ENCODE assay signal across 8 cellular contexts in genomic region chr11:119339581-119340334, GRCh38. TPM values are rescaled to one million over a fixed set of nuclear protein-coding genes. Genes with fewer than 3 reads are reported as not detected.
A peak's percentile ranks its signal among the peaks of the same experiment; 100 is the strongest.
DNase-seq lines count a peak whose midpoint lies in the region; ATAC-seq and TF ChIP-seq lines count a peak whose summit lies in the region.

No MANE protein-coding gene starts in this region.

- H3K27me3 ChIP-seq in CD8-positive, alpha-beta memory T cell (ENCODE audit: insufficient read depth, low read length, poor library complexity, severe bottlenecking): peaks cover 44% of the 10 kb centered on the region
- peaks cover 5% of the 10 kb centered on the region for H3K27me3 ChIP-seq in adipocyte (replicated peaks; ENCODE audit: control insufficient read depth, insufficient read depth, low read length)

- DNase-seq in CD8-positive, alpha-beta memory T cell: no peak
- peak; percentile 88 for DNase-seq in HuH-7 (ENCODE audit: low spot score)
- DNase-seq in adipocyte (ENCODE audit: low read depth): peak; percentile 91
- peak; percentile 86 for DNase-seq in Right ventricle myocardium superior
- peak; percentile 93 for DNase-seq in osteocyte (ENCODE audit: extremely low spot score, unreplicated experiment)
- DNase-seq in NCI-H446 (lab: John Stamatoyannopoulos, UW): no peak
- no peak for DNase-seq in NCI-H510A treated with DMSO at 0.1 percent for 48 hours (lab: John Stamatoyannopoulos, UW)
- DNase-seq in NCI-H2029 treated with DMSO at 0.1 percent for 48 hours (lab: John Stamatoyannopoulos, UW): no peak

- no peaks in the 10 kb centered on the region for H3K9me3 ChIP-seq in CD8-positive, alpha-beta memory T cell (ENCODE audit: low read length)
- no peaks in the 10 kb centered on the region for H3K9me3 ChIP-seq in adipocyte (ENCODE audit: control insufficient read depth, low read length)

- H3K4me3 Mint-ChIP-seq in CD8-positive, alpha-beta memory T cell: peak overlapping the region in 6 of 7 donors; percentile 25 to 75 (median 50)
- H3K4me3 Mint-ChIP-seq in osteocyte (ENCODE audit: unreplicated experiment): peak overlapping the region; percentile 66

- peak; percentile 81 for ATAC-seq in Right ventricle myocardium superior (ENCODE audit: poor library complexity)

- H3K4me3 ChIP-seq in CD8-positive, alpha-beta memory T cell (ENCODE audit: low read length): no peak overlapping the region
- peak overlapping the region; percentile 84 for H3K4me3 ChIP-seq in adipocyte (ENCODE audit: low read length)

- peak overlapping the region; percentile 91 for H3K9ac ChIP-seq in adipocyte (ENCODE audit: low read length)

- peak overlapping the region in 2 of 8 donors; percentile 24 to 27 for H3K27ac Mint-ChIP-seq in CD8-positive, alpha-beta memory T cell
- no peak overlapping the region for H3K27ac Mint-ChIP-seq in osteocyte (ENCODE audit: unreplicated experiment)

- intact Hi-C loops in Right ventricle myocardium superior (cut with DNase I): loop anchor here (5.0 kb wide), 1 partner anchor 38 kb away; no protein-coding TSS in a partner anchor

- TF ChIP-seq CTCF in osteocyte (IDR thresholded peaks at IDR 0.05): peak; percentile 99

- H3K27ac ChIP-seq in CD8-positive, alpha-beta memory T cell (ENCODE audit: low read depth, low read length): no peak overlapping the region

- POLR2A ChIA-PET in CD8-positive, alpha-beta memory T cell (lab: Charles Lee): no interaction called here

- H3K9me3 Mint-ChIP-seq in CD8-positive, alpha-beta memory T cell: no peaks in the 10 kb centered on the region
- H3K9me3 Mint-ChIP-seq in osteocyte (ENCODE audit: unreplicated experiment): no peaks in the 10 kb centered on the region

- H3K27me3 Mint-ChIP-seq in CD8-positive, alpha-beta memory T cell: peaks cover 28 to 47% of the 10 kb centered on the region in 2 donors
- H3K27me3 Mint-ChIP-seq in osteocyte (ENCODE audit: unreplicated experiment): peaks cover 10% of the 10 kb centered on the region

- peaks cover 22 to 46% (median 36%) of the 10 kb centered on the region in 3 donors for H3K4me1 Mint-ChIP-seq in CD8-positive, alpha-beta memory T cell
- peaks cover 44% of the 10 kb centered on the region for H3K4me1 Mint-ChIP-seq in osteocyte (ENCODE audit: unreplicated experiment)

- peaks cover 0 to 15% (median 4%) of the 10 kb centered on the region in 3 donors for H3K36me3 Mint-ChIP-seq in CD8-positive, alpha-beta memory T cell
- H3K36me3 Mint-ChIP-seq in osteocyte (ENCODE audit: unreplicated experiment): no peaks in the 10 kb centered on the region

- H3K36me3 ChIP-seq in CD8-positive, alpha-beta memory T cell (ENCODE audit: insufficient read depth, low read length): no peaks in the 10 kb centered on the region
- no peaks in the 10 kb centered on the region for H3K36me3 ChIP-seq in adipocyte (ENCODE audit: control insufficient read depth, insufficient read depth, low read length, severe bottlenecking)

- CTCF ChIA-PET in CD8-positive, alpha-beta memory T cell (lab: Charles Lee): interaction anchor here (1.2 to 1.3 kb wide), 2 partner anchors 14 to 19 kb away, joined by 3 to 4 read pairs; no protein-coding TSS in a partner anchor

- H3K4me1 ChIP-seq in CD8-positive, alpha-beta memory T cell (ENCODE audit: insufficient read depth, low read length): peaks cover 13% of the 10 kb centered on the region
- peaks cover 52% of the 10 kb centered on the region for H3K4me1 ChIP-seq in adipocyte (ENCODE audit: control insufficient read depth, insufficient read depth, low read length)

RNA-seq across cellular contexts. Expression of gene C1QTNF5, which starts 0.9 kb away (rescaled TPM):
- not detected for total RNA-seq in CD8-positive, alpha-beta memory T cell
- polyA plus RNA-seq in CD8-positive, alpha-beta memory T cell: not detected
- 15.1 TPM for total RNA-seq in Right ventricle myocardium superior
- total RNA-seq in osteocyte: 8.4 and 9.3 TPM in 2 replicates

RNA-seq across cellular contexts. Expression of gene RNF26, which starts 5.4 kb away (rescaled TPM):
- total RNA-seq in CD8-positive, alpha-beta memory T cell: 10 to 100 TPM; 33.2 to 34.8 TPM
- polyA plus RNA-seq in CD8-positive, alpha-beta memory T cell: 46.1 TPM
- total RNA-seq in Right ventricle myocardium superior: 12.9 TPM
- 28.9 and 30.2 TPM in 2 replicates for total RNA-seq in osteocyte

RNA-seq across cellular contexts. Expression of gene MFRP, which starts 6.7 kb away (rescaled TPM):
- not detected for total RNA-seq in CD8-positive, alpha-beta memory T cell
- polyA plus RNA-seq in CD8-positive, alpha-beta memory T cell: not detected
- total RNA-seq in Right ventricle myocardium superior (not detected), osteocyte (not detected in 2 replicates)

RNA-seq across cellular contexts. Expression of gene MCAM, which starts 22.8 kb away (rescaled TPM):
- total RNA-seq in CD8-positive, alpha-beta memory T cell: 1 to 10 TPM; 2.0 to 2.7 TPM
- 1.6 TPM for polyA plus RNA-seq in CD8-positive, alpha-beta memory T cell
- total RNA-seq in Right ventricle myocardium superior: 41.9 TPM
- total RNA-seq in osteocyte: 74.8 and 74.9 TPM in 2 replicates

RNA-seq across cellular contexts. Expression of gene USP2, which starts 41.7 kb away (rescaled TPM):
- total RNA-seq in CD8-positive, alpha-beta memory T cell: under 1 TPM; 0.15 to 0.51 TPM
- polyA plus RNA-seq in CD8-positive, alpha-beta memory T cell: not detected
- 136 TPM for total RNA-seq in Right ventricle myocardium superior
- 0.11 and 0.24 TPM in 2 replicates for total RNA-seq in osteocyte

Comparison
In these comparisons a context has a peak if more than half of its experiments do, and no peak if none do; other contexts are left out.
1. DNase-seq: peak in HuH-7 (single experiment), adipocyte (single experiment), Right ventricle myocardium superior (single experiment) and osteocyte (single experiment); none in CD8-positive, alpha-beta memory T cell (0 of 5), NCI-H446 (0 of 2), NCI-H510A treated with DMSO at 0.1 percent for 48 hours (single experiment) and NCI-H2029 treated with DMSO at 0.1 percent for 48 hours (single experiment).